19 cellular contexts compared by ENCODE assay signal in genomic region chr10:21832751-21833150, GRCh38.
"Had no signal": no experiment of that assay in that cellular context is flagged by ENCODE, and none has a peak within 500 bp of the region (broad histone marks: within the 10 kb centered on the region; RNA-seq: fewer than 3 reads in every experiment).

No MANE protein-coding gene starts in this region.

- H3K27ac Mint-ChIP-seq: activated CD4-positive, alpha-beta memory T cell treated with anti-CD3 and anti-CD28 coated beads, Interleukin-2, amount 10 ng/mL, durations not matched to agents 7 days and 5 days; activated CD8-positive, alpha-beta memory T cell treated with anti-CD3 and anti-CD28 coated beads, Interleukin-2, amount 10 ng/mL, durations not matched to agents 7 days and 5 days; activated naive CD8-positive, alpha-beta T cell treated with anti-CD3 and anti-CD28 coated beads for 36 hours; activated T-helper 17 cell treated with anti-CD3 and anti-CD28 coated beads, Interleukin-2, amount 50 U/mL, for 72 hours; nephron progenitor cell had no signal

- H3K27me3 ChIP-seq: gastrocnemius medialis, heart right ventricle, tibial nerve, vagina had no signal

- H3K4me3 Mint-ChIP-seq: activated CD4-positive, alpha-beta memory T cell treated with anti-CD3 and anti-CD28 coated beads, Interleukin-2, amount 10 ng/mL, durations not matched to agents 7 days and 5 days; activated CD8-positive, alpha-beta memory T cell treated with anti-CD3 and anti-CD28 coated beads, Interleukin-2, amount 10 ng/mL, durations not matched to agents 7 days and 5 days; activated naive CD8-positive, alpha-beta T cell treated with anti-CD3 and anti-CD28 coated beads for 36 hours; activated T-helper 17 cell treated with anti-CD3 and anti-CD28 coated beads, Interleukin-2, amount 50 U/mL, for 72 hours; nephron progenitor cell had no signal

- H3K4me3 ChIP-seq: gastrocnemius medialis, heart right ventricle, left ventricle myocardium inferior, tibial nerve, vagina had no signal

- DNase-seq: activated CD4-positive, alpha-beta memory T cell treated with anti-CD3 and anti-CD28 coated beads, Interleukin-2, amount 10 ng/mL, durations not matched to agents 7 days and 5 days; activated CD4-positive, alpha-beta T cell treated with anti-CD3 and anti-CD28 coated beads for 48 hours; activated CD4-positive, CD25-positive, alpha-beta regulatory T cell; activated CD8-positive, alpha-beta memory T cell treated with anti-CD3 and anti-CD28 coated beads, Interleukin-2, amount 10 ng/mL, durations not matched to agents 7 days and 5 days; activated naive CD4-positive, alpha-beta T cell; activated naive CD8-positive, alpha-beta T cell treated with anti-CD3 and anti-CD28 coated beads for 36 hours; effector CD4-positive, alpha-beta T cell; gastrocnemius medialis; heart right ventricle; kidney glomerular epithelial cell; left ventricle myocardium inferior; nephron progenitor cell; nucleus accumbens; stimulated activated naive CD8-positive, alpha-beta T cell treated with anti-CD3 and anti-CD28 coated beads, Interleukin-15, Interleukin-2, amounts not matched to agents 100 U/mL and 50 U/mL, for 24 hours; substantia nigra; T1000 had no signal

- H3K27ac ChIP-seq: gastrocnemius medialis, heart right ventricle, left ventricle myocardium inferior, tibial nerve, vagina had no signal

- H3K4me1 ChIP-seq: gastrocnemius medialis, heart right ventricle, left ventricle myocardium inferior, tibial nerve, vagina had no signal

- H3K36me3 ChIP-seq: vagina had no signal

- ATAC-seq: activated CD8-positive, alpha-beta memory T cell treated with anti-CD3 and anti-CD28 coated beads, Interleukin-2, amount 10 ng/mL, durations not matched to agents 7 days and 5 days; activated T-helper 17 cell treated with anti-CD3 and anti-CD28 coated beads, Interleukin-2, amount 50 U/mL, for 72 hours; gastrocnemius medialis; heart right ventricle; stimulated activated naive CD8-positive, alpha-beta T cell treated with anti-CD3 and anti-CD28 coated beads, Interleukin-15, Interleukin-2, amounts not matched to agents 100 U/mL and 50 U/mL, for 24 hours had no signal

- H3K27me3 Mint-ChIP-seq: activated CD4-positive, alpha-beta memory T cell treated with anti-CD3 and anti-CD28 coated beads, Interleukin-2, amount 10 ng/mL, durations not matched to agents 7 days and 5 days; activated CD8-positive, alpha-beta memory T cell treated with anti-CD3 and anti-CD28 coated beads, Interleukin-2, amount 10 ng/mL, durations not matched to agents 7 days and 5 days; activated naive CD8-positive, alpha-beta T cell treated with anti-CD3 and anti-CD28 coated beads for 36 hours; activated T-helper 17 cell treated with anti-CD3 and anti-CD28 coated beads, Interleukin-2, amount 50 U/mL, for 72 hours had no signal

- H3K4me1 Mint-ChIP-seq: activated CD4-positive, alpha-beta memory T cell treated with anti-CD3 and anti-CD28 coated beads, Interleukin-2, amount 10 ng/mL, durations not matched to agents 7 days and 5 days; activated CD8-positive, alpha-beta memory T cell treated with anti-CD3 and anti-CD28 coated beads, Interleukin-2, amount 10 ng/mL, durations not matched to agents 7 days and 5 days; activated naive CD8-positive, alpha-beta T cell treated with anti-CD3 and anti-CD28 coated beads for 36 hours; activated T-helper 17 cell treated with anti-CD3 and anti-CD28 coated beads, Interleukin-2, amount 50 U/mL, for 72 hours; nephron progenitor cell had no signal
